In the genomic region with DNA sequence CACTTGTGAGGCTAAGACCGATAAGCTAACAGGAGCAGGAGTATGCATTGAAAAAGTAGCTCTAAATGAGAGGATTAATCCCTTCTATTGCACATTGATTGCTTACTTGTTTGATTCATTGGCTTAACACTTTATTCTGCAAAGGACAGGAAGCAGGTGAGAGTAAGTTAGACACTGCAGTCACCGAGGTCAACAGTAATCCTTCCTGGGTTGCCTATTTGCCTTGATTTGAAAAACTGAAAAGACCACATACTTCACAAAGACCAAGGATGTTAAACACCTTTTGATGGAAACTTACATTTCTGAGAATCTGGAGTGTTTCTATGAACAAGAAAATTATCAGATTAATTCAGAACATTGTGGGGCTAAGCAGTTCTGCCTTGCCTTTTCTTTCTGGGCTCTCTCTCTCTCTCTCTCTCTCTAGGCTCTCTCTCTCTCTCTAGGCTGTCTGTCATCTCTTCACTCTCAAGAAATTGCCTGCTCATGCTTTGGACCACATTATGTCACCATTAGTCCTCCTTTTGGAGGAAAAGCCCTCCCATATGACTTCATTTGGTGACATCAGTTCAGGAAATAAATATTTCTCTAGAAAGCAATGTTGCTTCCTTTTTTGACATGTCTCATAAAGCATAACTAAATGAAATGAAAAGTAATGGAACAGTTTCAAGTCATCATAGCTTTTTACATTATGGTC, we compare ENCODE assay signal across 17 cellular contexts.
A peak's percentile ranks its signal among the peaks of the same experiment; 100 is the strongest.
DNase-seq lines count a peak whose midpoint lies in the region; ATAC-seq and TF ChIP-seq lines count a peak whose summit lies in the region.
"Had no signal": no experiment of that assay in that cellular context is flagged by ENCODE, and none has a peak within 500 bp of the region (broad histone marks: within the 10 kb centered on the region; RNA-seq: fewer than 3 reads in every experiment).

No MANE protein-coding gene starts in this region.

- peak overlapping the region; percentile 69 to 76 for H3K27ac Mint-ChIP-seq in natural killer cell treated with Interleukin-12 subunit alpha and Interleukin-12 subunit beta and Interleukin-15 and Interleukin-18, amount 100 ng/mL, for 72 hours
- no peak overlapping the region for H3K27ac Mint-ChIP-seq in natural killer cell
- H3K27ac Mint-ChIP-seq: activated naive CD4-positive, alpha-beta T cell treated with anti-CD3 and anti-CD28 coated beads for 36 hours had no signal

- no peaks in the 10 kb centered on the region for H3K9me2 ChIP-seq in SK-N-SH

- CTCF ChIA-PET in SK-N-SH (lab: Yijun Ruan, JAX): interaction anchor here (1.5 kb wide), 1 partner anchor 12 kb away, joined by 3 read pairs; no protein-coding TSS in a partner anchor

- peaks cover 8% of the 10 kb centered on the region for H3K36me3 Mint-ChIP-seq in natural killer cell treated with Interleukin-12 subunit alpha and Interleukin-12 subunit beta and Interleukin-15 and Interleukin-18, amount 100 ng/mL, for 72 hours
- no peaks in the 10 kb centered on the region for H3K36me3 Mint-ChIP-seq in natural killer cell
- H3K36me3 Mint-ChIP-seq: CD8-positive, alpha-beta memory T cell; naive thymus-derived CD8-positive, alpha-beta T cell had no signal

- no peaks in the 10 kb centered on the region for H3K36me3 ChIP-seq in SK-N-SH (replicated peaks in 1 of 2; ENCODE audit: control insufficient read depth in 1 of 2, insufficient read depth in 2 of 2, low read length in 1 of 2)
- no peaks in the 10 kb centered on the region for H3K36me3 ChIP-seq in smooth muscle cell (ENCODE audit: low read depth)
- no peaks in the 10 kb centered on the region for H3K36me3 ChIP-seq in ascending aorta
- H3K36me3 ChIP-seq: lower lobe of right lung had no signal

- H3K4me1 Mint-ChIP-seq in natural killer cell treated with Interleukin-12 subunit alpha and Interleukin-12 subunit beta and Interleukin-15 and Interleukin-18, amount 100 ng/mL, for 72 hours (ENCODE audit: low read depth in 2 of 2): peaks cover 30 to 41% of the 10 kb centered on the region in 2 donors
- H3K4me1 Mint-ChIP-seq in natural killer cell: peaks cover 5 to 11% of the 10 kb centered on the region in 2 donors

- H3K4me2 ChIP-seq in SK-N-SH: no peak overlapping the region
- H3K4me2 ChIP-seq in smooth muscle cell: no peak overlapping the region
- H3K4me2 ChIP-seq: PC-9 had no signal

- H3F3A ChIP-seq in SK-N-SH (replicated peaks; ENCODE audit: insufficient read depth) (peaks cover 24% of the 10 kb centered on the region), smooth muscle cell (ENCODE audit: low read depth) (peaks cover 5% of the 10 kb centered on the region)

- H3K79me2 ChIP-seq in SK-N-SH (ENCODE audit: insufficient read depth) (no peaks in the 10 kb centered on the region), smooth muscle cell (ENCODE audit: low read depth) (no peaks in the 10 kb centered on the region)

- 84% methylated on average over 2 of the region's 2 CpGs for WGBS in SK-N-SH (ENCODE audit: low lambda C conversion rate)
- 94% methylated on average over 2 of the region's 2 CpGs for WGBS in smooth muscle cell (ENCODE audit: low lambda C conversion rate)

- H3K27me3 ChIP-seq in SK-N-SH (ENCODE audit: insufficient read depth) (no peaks in the 10 kb centered on the region), smooth muscle cell (ENCODE audit: low read depth) (no peaks in the 10 kb centered on the region), ascending aorta (no peaks in the 10 kb centered on the region)
- H3K27me3 ChIP-seq: foreskin keratinocyte had no signal

- no peaks in the 10 kb centered on the region for H3K9me3 ChIP-seq in SK-N-SH
- H3K9me3 ChIP-seq in smooth muscle cell (replicated peaks; ENCODE audit: low read depth): no peaks in the 10 kb centered on the region
- no peaks in the 10 kb centered on the region for H3K9me3 ChIP-seq in ascending aorta
- H3K9me3 ChIP-seq: lower lobe of right lung had no signal

- intact Hi-C loops in natural killer cell (cut with micrococcal nuclease): no loop called here
- intact Hi-C loops in ascending aorta (cut with DNase I): no loop called here

- POLR2A ChIA-PET in SK-N-SH (lab: Yijun Ruan, JAX): no interaction called here

- H4K20me1 ChIP-seq in SK-N-SH (ENCODE audit: insufficient read depth) (no peaks in the 10 kb centered on the region), smooth muscle cell (ENCODE audit: low read depth) (no peaks in the 10 kb centered on the region)

- peaks cover 0 to 3% of the 10 kb centered on the region in 2 donors for H3K27me3 Mint-ChIP-seq in natural killer cell treated with Interleukin-12 subunit alpha and Interleukin-12 subunit beta and Interleukin-15 and Interleukin-18, amount 100 ng/mL, for 72 hours
- peaks cover under 1 to 3% of the 10 kb centered on the region in 2 donors for H3K27me3 Mint-ChIP-seq in natural killer cell (ENCODE audit: low read depth in 2 of 2)

- H3K4me1 ChIP-seq in SK-N-SH (ENCODE audit: control insufficient read depth in 1 of 2, insufficient read depth in 2 of 2, low read depth in 1 of 2, low read length in 1 of 2) (peaks cover 4 to 11% of the 10 kb centered on the region in 2 experiments; a peak in 3 of 4 replicates), smooth muscle cell (ENCODE audit: low read depth) (peaks cover 7% of the 10 kb centered on the region), ascending aorta (no peaks in the 10 kb centered on the region)
- H3K4me1 ChIP-seq: lower lobe of right lung had no signal

- peaks cover 11% of the 10 kb centered on the region for H3K9me3 Mint-ChIP-seq in natural killer cell treated with Interleukin-12 subunit alpha and Interleukin-12 subunit beta and Interleukin-15 and Interleukin-18, amount 100 ng/mL, for 72 hours
- no peaks in the 10 kb centered on the region for H3K9me3 Mint-ChIP-seq in natural killer cell
- H3K9me3 Mint-ChIP-seq: CD8-positive, alpha-beta memory T cell had no signal

- DNase-seq in natural killer cell treated with Interleukin-12 subunit alpha and Interleukin-12 subunit beta and Interleukin-15 and Interleukin-18, amount 100 ng/mL, for 72 hours (ENCODE audit: low spot score): no peak
- no peak for DNase-seq in natural killer cell
- no peak for DNase-seq in SK-N-SH
- peak; percentile 76 for DNase-seq in epithelial cell of esophagus (ENCODE audit: low read depth)
- no peak for DNase-seq in smooth muscle cell (lab: John Stamatoyannopoulos, UW; ENCODE audit: unreplicated experiment)
- no peak for DNase-seq in NCI-H1694 (lab: John Stamatoyannopoulos, UW)
- DNase-seq in NCI-H748 treated with DMSO at 0.1 percent for 48 hours (lab: John Stamatoyannopoulos, UW): no peak
- no peak for DNase-seq in ascending aorta (ENCODE audit: low spot score in 2 of 2)
- DNase-seq: activated naive CD4-positive, alpha-beta T cell treated with anti-CD3 and anti-CD28 coated beads for 36 hours; lower lobe of right lung; NCI-H187 treated with DMSO at 0.1 percent for 48 hours; NCI-H510A; PC-9; stimulated activated naive CD4-positive, alpha-beta T cell treated with Interleukin-2 at 50 U/mL for 16 hours had no signal

- H3K4me3 ChIP-seq in SK-N-SH (ENCODE audit: low read depth in 2 of 2, low read length in 1 of 2) (no peak overlapping the region), epithelial cell of esophagus (ENCODE audit: low read length) (no peak overlapping the region), smooth muscle cell (no peak overlapping the region), ascending aorta (no peak overlapping the region)
- H3K4me3 ChIP-seq: lower lobe of right lung, PC-9 had no signal

- H3K27ac ChIP-seq in SK-N-SH (ENCODE audit: low read depth in 2 of 2, low read length in 1 of 2) (peak overlapping the region; percentile 8 to 73; a peak in 3 of 4 replicates), smooth muscle cell (ENCODE audit: low read depth) (peak overlapping the region; percentile 80), ascending aorta (no peak overlapping the region)
- H3K27ac ChIP-seq: foreskin keratinocyte, lower lobe of right lung, PC-9 had no signal

- TF ChIP-seq EP300 in SK-N-SH (IDR thresholded peaks at IDR 0.05; ENCODE audit: borderline replicate concordance in 1 of 2, low read depth in 1 of 2, low read length in 1 of 2): peak in 1 of 2 experiments; percentile 63; a peak in 1 of 4 replicates

- H2AFZ ChIP-seq in SK-N-SH (ENCODE audit: low read depth): no peak overlapping the region
- no peak overlapping the region for H2AFZ ChIP-seq in smooth muscle cell (ENCODE audit: low read depth)
- H2AFZ ChIP-seq: PC-9 had no signal

- peak; percentile 48 to 49 for ATAC-seq in natural killer cell treated with Interleukin-12 subunit alpha and Interleukin-12 subunit beta and Interleukin-15 and Interleukin-18, amount 100 ng/mL, for 72 hours
- no peak for ATAC-seq in natural killer cell
- ATAC-seq: foreskin keratinocyte, lower lobe of right lung had no signal

- peak overlapping the region; percentile 40 for H3K4me3 Mint-ChIP-seq in natural killer cell treated with Interleukin-12 subunit alpha and Interleukin-12 subunit beta and Interleukin-15 and Interleukin-18, amount 100 ng/mL, for 72 hours
- H3K4me3 Mint-ChIP-seq in natural killer cell: no peak overlapping the region
- H3K4me3 Mint-ChIP-seq: activated naive CD4-positive, alpha-beta T cell treated with anti-CD3 and anti-CD28 coated beads for 36 hours; CD8-positive, alpha-beta memory T cell had no signal

- TF ChIP-seq CTCF in natural killer cell (IDR thresholded peaks at IDR 0.05) (no peak), SK-N-SH (IDR thresholded peaks at IDR 0.05) (no peak), epithelial cell of esophagus (IDR thresholded peaks at IDR 0.05; ENCODE audit: insufficient read depth, low read depth, low read length, missing control alignments) (no peak), smooth muscle cell (IDR thresholded peaks at IDR 0.05; ENCODE audit: borderline replicate concordance, insufficient read depth, poor library complexity, severe bottlenecking) (no peak), ascending aorta (IDR thresholded peaks at IDR 0.05) (no peak)

- no peak for TF ChIP-seq RAD21 in SK-N-SH (IDR thresholded peaks at IDR 0.05; ENCODE audit: low read length)

- H3K9ac ChIP-seq in SK-N-SH (no peak overlapping the region), smooth muscle cell (ENCODE audit: low read depth) (no peak overlapping the region)

TF ChIP-seq in SK-N-SH, 30 proteins besides CTCF, POLR2A, EP300 and RAD21 (continues in another document):
- TF ChIP-seq EZH2phosphoT487 (IDR thresholded peaks at IDR 0.05; ENCODE audit: borderline replicate concordance, low read depth) (no peak), GATA2 (CRISPR knock-in tag; IDR thresholded peaks at IDR 0.05) (no peak), FOXJ3 (CRISPR knock-in tag; IDR thresholded peaks at IDR 0.05) (no peak), RCOR1 (IDR thresholded peaks at IDR 0.05; ENCODE audit: low read length) (no peak)
- TF ChIP-seq, protein P1, sequence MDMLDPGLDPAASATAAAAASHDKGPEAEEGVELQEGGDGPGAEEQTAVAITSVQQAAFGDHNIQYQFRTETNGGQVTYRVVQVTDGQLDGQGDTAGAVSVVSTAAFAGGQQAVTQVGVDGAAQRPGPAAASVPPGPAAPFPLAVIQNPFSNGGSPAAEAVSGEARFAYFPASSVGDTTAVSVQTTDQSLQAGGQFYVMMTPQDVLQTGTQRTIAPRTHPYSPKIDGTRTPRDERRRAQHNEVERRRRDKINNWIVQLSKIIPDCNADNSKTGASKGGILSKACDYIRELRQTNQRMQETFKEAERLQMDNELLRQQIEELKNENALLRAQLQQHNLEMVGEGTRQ (IDR thresholded peaks at IDR 0.05; ENCODE audit: borderline replicate concordance, low read depth, low read length): no peak

Comparison
In these comparisons a context has a peak if more than half of its experiments do, and no peak if none do; other contexts are left out.
1. ATAC-seq: peak in natural killer cell treated with Interleukin-12 subunit alpha and Interleukin-12 subunit beta and Interleukin-15 and Interleukin-18, amount 100 ng/mL, for 72 hours (2 of 2); none in natural killer cell (0 of 3).
2. H3K27ac Mint-ChIP-seq: peak in natural killer cell treated with Interleukin-12 subunit alpha and Interleukin-12 subunit beta and Interleukin-15 and Interleukin-18, amount 100 ng/mL, for 72 hours (2 of 2); none in natural killer cell (0 of 2).
3. H3K27ac ChIP-seq: peak in SK-N-SH (2 of 2) and smooth muscle cell (single experiment); none in ascending aorta (0 of 2).